Comparison of ENCODE assay signal across 21 cellular contexts in genomic region chr13:40946485-40946884, GRCh38.
DNase-seq lines count a peak whose midpoint lies in the region; ATAC-seq and TF ChIP-seq lines count a peak whose summit lies in the region.
"Had no signal": no experiment of that assay in that cellular context is flagged by ENCODE, and none has a peak within 500 bp of the region (broad histone marks: within the 10 kb centered on the region; RNA-seq: fewer than 3 reads in every experiment).

No MANE protein-coding gene starts in this region.

- no peaks in the 10 kb centered on the region for H3K9me3 ChIP-seq in CD8-positive, alpha-beta T cell (ENCODE audit: low read length)
- H3K9me3 ChIP-seq in neutrophil = no peaks in the 10 kb centered on the region
- H3K9me3 ChIP-seq: BLaER1 had no signal

- H3K4me1 Mint-ChIP-seq in activated CD8-positive, alpha-beta memory T cell treated with anti-CD3 and anti-CD28 coated beads, Interleukin-2, amount 10 ng/mL, durations not matched to agents 7 days and 5 days = peaks cover 13% of the 10 kb centered on the region
- peaks cover 42% of the 10 kb centered on the region for H3K4me1 Mint-ChIP-seq in CD8-positive, alpha-beta T cell (ENCODE audit: low read depth)
- H3K4me1 Mint-ChIP-seq in activated naive CD8-positive, alpha-beta T cell treated with anti-CD3 and anti-CD28 coated beads, Interleukin-2, amount 10 ng/mL, durations not matched to agents 7 days and 5 days = peaks cover 17% of the 10 kb centered on the region

- ATAC-seq in activated CD8-positive, alpha-beta memory T cell treated with anti-CD3 and anti-CD28 coated beads, Interleukin-2, amount 10 ng/mL, durations not matched to agents 7 days and 5 days = no peak
- ATAC-seq in CD8-positive, alpha-beta T cell = no peak
- no peak for ATAC-seq in activated naive CD8-positive, alpha-beta T cell treated with anti-CD3 and anti-CD28 coated beads, Interleukin-2, amount 10 ng/mL, durations not matched to agents 7 days and 5 days (ENCODE audit: low read depth)
- ATAC-seq in GM21381 (IDR thresholded peaks at IDR 0.05; ENCODE audit: unreplicated experiment) (no peak), omental fat pad (ENCODE audit: low FRiP score) (no peak)

- peak overlapping the region; percentile 54 for H3K27ac Mint-ChIP-seq in activated CD8-positive, alpha-beta memory T cell treated with anti-CD3 and anti-CD28 coated beads, Interleukin-2, amount 10 ng/mL, durations not matched to agents 7 days and 5 days
- peak overlapping the region; percentile 75 for H3K27ac Mint-ChIP-seq in CD8-positive, alpha-beta T cell
- H3K27ac Mint-ChIP-seq in activated naive CD8-positive, alpha-beta T cell treated with anti-CD3 and anti-CD28 coated beads, Interleukin-2, amount 10 ng/mL, durations not matched to agents 7 days and 5 days = peak overlapping the region; percentile 43

- H3K4me1 ChIP-seq in CD8-positive, alpha-beta T cell (ENCODE audit: insufficient read depth, low read length) = no peaks in the 10 kb centered on the region
- no peaks in the 10 kb centered on the region for H3K4me1 ChIP-seq in neutrophil (ENCODE audit: control insufficient read depth in 1 of 2, insufficient read depth in 1 of 2, low read depth in 1 of 2, low read length in 1 of 2)

- intact Hi-C loops in CD8-positive, alpha-beta T cell (cut with DNase I, micrococcal nuclease) = no loop called here

- CTCF ChIA-PET in activated CD8-positive, alpha-beta memory T cell treated with anti-CD3 and anti-CD28 coated beads, Interleukin-2, amount 10 ng/mL, durations not matched to agents 7 days and 5 days (lab: Charles Lee) = no interaction called here
- CTCF ChIA-PET in CD8-positive, alpha-beta T cell (lab: Charles Lee) = interaction anchor here (0.8 kb wide), 1 partner anchor 34 kb away, joined by 3 read pairs; no protein-coding TSS in a partner anchor

- no peak for DNase-seq in activated CD8-positive, alpha-beta memory T cell treated with anti-CD3 and anti-CD28 coated beads, Interleukin-2, amount 10 ng/mL, durations not matched to agents 7 days and 5 days
- DNase-seq in activated CD8-positive, alpha-beta memory T cell treated with anti-CD3 and anti-CD28 coated beads for 24 hours = no peak
- no peak for DNase-seq in CD8-positive, alpha-beta T cell
- DNase-seq in activated naive CD8-positive, alpha-beta T cell treated with anti-CD3 and anti-CD28 coated beads, Interleukin-2, amount 10 ng/mL, durations not matched to agents 7 days and 5 days = no peak
- DNase-seq in UCSD-AML1 (lab: John Stamatoyannopoulos, UW; ENCODE audit: unreplicated experiment) (no peak), omental fat pad (ENCODE audit: low spot score) (no peak)
- DNase-seq: anterior cingulate cortex; KBM-7; mammary epithelial cell; NCI-H1436; NCI-H2107; NCI-H524; NK-92 treated with Interleukin-12 subunit alpha and Interleukin-12 subunit beta, amount 100 ng/mL, for 24 hours; SIG-M5; stimulated activated CD4-positive, alpha-beta T cell treated with anti-CD3 and anti-CD28 coated beads, Interleukin-12 subunit alpha, Interleukin-12 subunit beta, amount 100 ng/mL, for 4 hours; substantia nigra had no signal

- no peak for TF ChIP-seq CTCF in CD8-positive, alpha-beta T cell (IDR thresholded peaks at IDR 0.05)
- TF ChIP-seq CTCF in neutrophil (IDR thresholded peaks at IDR 0.05) (no peak), omental fat pad (IDR thresholded peaks at IDR 0.05) (no peak)

- H3K9me3 Mint-ChIP-seq in activated CD8-positive, alpha-beta memory T cell treated with anti-CD3 and anti-CD28 coated beads, Interleukin-2, amount 10 ng/mL, durations not matched to agents 7 days and 5 days (ENCODE audit: low read depth) = no peaks in the 10 kb centered on the region
- no peaks in the 10 kb centered on the region for H3K9me3 Mint-ChIP-seq in CD8-positive, alpha-beta T cell
- H3K9me3 Mint-ChIP-seq in activated naive CD8-positive, alpha-beta T cell treated with anti-CD3 and anti-CD28 coated beads, Interleukin-2, amount 10 ng/mL, durations not matched to agents 7 days and 5 days = no peaks in the 10 kb centered on the region

- H3K4me3 Mint-ChIP-seq in activated CD8-positive, alpha-beta memory T cell treated with anti-CD3 and anti-CD28 coated beads, Interleukin-2, amount 10 ng/mL, durations not matched to agents 7 days and 5 days = no peak overlapping the region
- no peak overlapping the region for H3K4me3 Mint-ChIP-seq in CD8-positive, alpha-beta T cell
- H3K4me3 Mint-ChIP-seq in activated naive CD8-positive, alpha-beta T cell treated with anti-CD3 and anti-CD28 coated beads, Interleukin-2, amount 10 ng/mL, durations not matched to agents 7 days and 5 days = no peak overlapping the region

- peaks cover 55% of the 10 kb centered on the region for H3K36me3 ChIP-seq in CD8-positive, alpha-beta T cell (ENCODE audit: insufficient read depth, low read length)
- H3K36me3 ChIP-seq in neutrophil = peaks cover 97% of the 10 kb centered on the region

- no peak overlapping the region for H3K27ac ChIP-seq in CD8-positive, alpha-beta T cell (ENCODE audit: low read depth, low read length)
- H3K27ac ChIP-seq in neutrophil = peak overlapping the region; percentile 48
- H3K27ac ChIP-seq: BLaER1, cardiac muscle cell, VCaP had no signal

- peaks cover 69% of the 10 kb centered on the region for H3K36me3 Mint-ChIP-seq in activated CD8-positive, alpha-beta memory T cell treated with anti-CD3 and anti-CD28 coated beads, Interleukin-2, amount 10 ng/mL, durations not matched to agents 7 days and 5 days
- H3K36me3 Mint-ChIP-seq in CD8-positive, alpha-beta T cell = peaks cover 89% of the 10 kb centered on the region
- H3K36me3 Mint-ChIP-seq in activated naive CD8-positive, alpha-beta T cell treated with anti-CD3 and anti-CD28 coated beads, Interleukin-2, amount 10 ng/mL, durations not matched to agents 7 days and 5 days = peaks cover 52% of the 10 kb centered on the region

- POLR2A ChIA-PET in CD8-positive, alpha-beta T cell (lab: Charles Lee) = interaction anchor here (1.1 kb wide), 1 partner anchor 69 kb away, joined by 3 read pairs; no protein-coding TSS in a partner anchor
- POLR2A ChIA-PET in activated naive CD8-positive, alpha-beta T cell treated with anti-CD3 and anti-CD28 coated beads, Interleukin-2, amount 10 ng/mL, durations not matched to agents 7 days and 5 days (lab: Charles Lee) = no interaction called here

- no peaks in the 10 kb centered on the region for H3K27me3 Mint-ChIP-seq in activated CD8-positive, alpha-beta memory T cell treated with anti-CD3 and anti-CD28 coated beads, Interleukin-2, amount 10 ng/mL, durations not matched to agents 7 days and 5 days
- no peaks in the 10 kb centered on the region for H3K27me3 Mint-ChIP-seq in CD8-positive, alpha-beta T cell (ENCODE audit: low read depth)
- no peaks in the 10 kb centered on the region for H3K27me3 Mint-ChIP-seq in activated naive CD8-positive, alpha-beta T cell treated with anti-CD3 and anti-CD28 coated beads, Interleukin-2, amount 10 ng/mL, durations not matched to agents 7 days and 5 days

- H3K4me3 ChIP-seq in CD8-positive, alpha-beta T cell (ENCODE audit: low read depth, low read length) = no peak overlapping the region
- H3K4me3 ChIP-seq in neutrophil (ENCODE audit: low read depth in 1 of 2, low read length in 1 of 2) = no peak overlapping the region
- H3K4me3 ChIP-seq: BLaER1, cardiac muscle cell had no signal

- no peaks in the 10 kb centered on the region for H3K27me3 ChIP-seq in CD8-positive, alpha-beta T cell (ENCODE audit: insufficient read depth, low read length)
- no peaks in the 10 kb centered on the region for H3K27me3 ChIP-seq in neutrophil
- H3K27me3 ChIP-seq: BLaER1, cardiac muscle cell had no signal
